24 cellular contexts compared by ENCODE assay signal in the genomic region with DNA sequence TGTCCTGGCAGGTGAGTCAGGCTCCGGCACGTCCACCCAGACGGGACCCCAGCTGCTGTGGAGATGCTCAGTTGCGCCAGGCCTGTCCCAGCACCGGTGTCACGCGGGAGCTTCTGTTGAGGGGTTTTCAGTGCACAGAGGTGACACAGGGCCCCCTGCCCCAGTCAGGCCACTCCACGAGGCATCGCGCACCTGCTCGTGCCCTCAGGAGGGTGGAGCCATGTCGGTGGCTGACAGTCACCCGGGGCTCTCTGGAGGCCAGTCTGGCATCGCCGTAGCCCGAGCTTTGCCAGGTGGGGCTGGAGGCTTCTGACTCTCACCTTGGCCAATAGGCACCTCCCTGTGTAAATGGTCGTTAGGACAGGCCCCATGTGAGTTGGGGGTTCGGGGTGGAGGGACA.
"Had no signal": no experiment of that assay in that cellular context is flagged by ENCODE, and none has a peak within 500 bp of the region (broad histone marks: within the 10 kb centered on the region; RNA-seq: fewer than 3 reads in every experiment).

No MANE protein-coding gene starts in this region.

- H3K79me2 ChIP-seq: parathyroid adenoma had no signal

- H3K4me3 ChIP-seq: coronary artery, esophagus muscularis mucosa, gastroesophageal sphincter, heart right ventricle, mucosa of descending colon, smooth muscle cell, suprapubic skin, transverse colon, upper lobe of right lung, uterus had no signal

- H3K27ac ChIP-seq: coronary artery, esophagus muscularis mucosa, foreskin keratinocyte, gastroesophageal sphincter, heart right ventricle, neutrophil, parathyroid adenoma, suprapubic skin, transverse colon, upper lobe of right lung, uterus had no signal

- H3K36me3 ChIP-seq: uterus had no signal

- H3K4me1 ChIP-seq: foreskin keratinocyte, parathyroid adenoma, suprapubic skin, transverse colon, upper lobe of right lung, uterus had no signal

- H3K27me3 ChIP-seq: esophagus muscularis mucosa, foreskin keratinocyte, gastroesophageal sphincter, heart right ventricle, neutrophil, suprapubic skin, transverse colon, upper lobe of right lung, uterus had no signal

- H2AFZ ChIP-seq: parathyroid adenoma had no signal

- H3K4me2 ChIP-seq: smooth muscle cell had no signal

- DNase-seq: dermis blood vessel endothelial cell; effector memory CD4-positive, alpha-beta T cell; foreskin keratinocyte; hippocampal formation; mesenchymal stem cell; mucosa of descending colon; naive B cell; stimulated activated CD4-positive, alpha-beta T cell treated with anti-CD3 and anti-CD28 coated beads, Interleukin-12 subunit alpha, Interleukin-12 subunit beta, amount 100 ng/mL, for 4 hours; stimulated activated CD4-positive, alpha-beta T cell treated with anti-CD3 and anti-CD28 coated beads, Interleukin-1b, Interleukin-23, amount 100 ng/mL, for 48 hours; stimulated activated CD4-positive, alpha-beta T cell treated with anti-CD3 and anti-CD28 coated beads, Interleukin-4, amount 100 ng/mL, for 1 hour; stimulated activated CD8-positive, alpha-beta memory T cell treated with anti-CD3 and anti-CD28 coated beads, Interleukin-4, amount 100 ng/mL, for 48 hours; stimulated activated naive CD4-positive, alpha-beta T cell; stimulated activated naive CD8-positive, alpha-beta T cell treated with anti-CD3 and anti-CD28 coated beads, Interleukin-15, amount 100 ng/mL, for 72 hours; transverse colon; upper lobe of right lung; uterus had no signal

- H3K9me3 ChIP-seq: neutrophil, upper lobe of right lung had no signal
